1 cellular context compared by ENCODE assay signal in genomic region chr2:119759451-119760236, GRCh38.
TF ChIP-seq lines count a peak whose summit lies in the region.

Gene PTPN4 (plus strand): TSS chr2:119759922. CDS start chr2:119809854, 49,932 bp downstream.

TF ChIP-seq in K562, 482 proteins besides CTCF, POLR2A, EP300 and RAD21 (continued from another document and continues in another):
- TF ChIP-seq ZBTB26 (CRISPR knock-in tag; IDR thresholded peaks at IDR 0.05): no peak
- TF ChIP-seq EZH2 (IDR thresholded peaks at IDR 0.05; ENCODE audit: borderline replicate concordance, low read depth, low read length): no peak
- no peak for TF ChIP-seq NR2F6 (CRISPR knock-in tag; IDR thresholded peaks at IDR 0.05)
- 0 out of 2 replicates have a peak, but pooled peaks have one; percentile 26 for TF ChIP-seq FOXP4 (CRISPR knock-in tag; IDR thresholded peaks at IDR 0.05; ENCODE audit: borderline replicate concordance)
- no peak for TF ChIP-seq POLR3G (IDR thresholded peaks at IDR 0.05; ENCODE audit: extremely low read depth, insufficient read length, insufficient replicate concordance)
- no peak for TF ChIP-seq ZNF140 (CRISPR knock-in tag; IDR thresholded peaks at IDR 0.05)
- TF ChIP-seq GTF2E2 (tag; IDR thresholded peaks at IDR 0.05): peak; percentile 64; the same call in 1 of the 2 replicates
- TF ChIP-seq CHD1 (IDR thresholded peaks at IDR 0.05; ENCODE audit: low read length): peak; percentile 37
- TF ChIP-seq BRD9 (IDR thresholded peaks at IDR 0.05; ENCODE audit: low read depth, partially characterized antibody): peak; percentile 29
- TF ChIP-seq KLF10 (CRISPR knock-in tag; IDR thresholded peaks at IDR 0.05): no peak
- no peak for TF ChIP-seq HNRNPUL1 (IDR thresholded peaks at IDR 0.05; ENCODE audit: low read length)
- peak; percentile 87 for TF ChIP-seq HNRNPLL (IDR thresholded peaks at IDR 0.05; ENCODE audit: low read depth, low read length, poor library complexity, severe bottlenecking)
- TF ChIP-seq ELF2 (CRISPR knock-in tag; IDR thresholded peaks at IDR 0.05): no peak
- no peak for TF ChIP-seq ZBTB40 (IDR thresholded peaks at IDR 0.05)
- no peak for TF ChIP-seq ZBTB40 (CRISPR knock-in tag; IDR thresholded peaks at IDR 0.05)
- TF ChIP-seq KLF1 (tag; IDR thresholded peaks at IDR 0.05): peak; percentile 95
- TF ChIP-seq EHMT2 (IDR thresholded peaks at IDR 0.05): no peak
- no peak for TF ChIP-seq TCFL5 (CRISPR knock-in tag; conservative IDR thresholded peaks at IDR 0.05)
- TF ChIP-seq THAP12 (CRISPR knock-in tag; IDR thresholded peaks at IDR 0.05): no peak
- TF ChIP-seq ZHX1 (conservative IDR thresholded peaks at IDR 0.05; ENCODE audit: low read length): peak; percentile 99
- TF ChIP-seq MNT (conservative IDR thresholded peaks at IDR 0.05): peak in 1 of 2 experiments; percentile 77
- 0 out of 2 replicates have a peak, but pooled peaks have one; percentile 50 for TF ChIP-seq ZNF511 (CRISPR knock-in tag; IDR thresholded peaks at IDR 0.05)
- peak; percentile 80 for TF ChIP-seq DPF2 (IDR thresholded peaks at IDR 0.05)
- TF ChIP-seq ZBTB8A (IDR thresholded peaks at IDR 0.05; ENCODE audit: partially characterized antibody): no peak
- TF ChIP-seq USF1 (CRISPR knock-in tag; IDR thresholded peaks at IDR 0.05): no peak
- TF ChIP-seq GTF2B (IDR thresholded peaks at IDR 0.05; ENCODE audit: extremely low read depth, insufficient read length): no peak
- TF ChIP-seq PHTF2 (CRISPR knock-in tag; IDR thresholded peaks at IDR 0.05): no peak
- peak; percentile 89 for TF ChIP-seq MCM2 (IDR thresholded peaks at IDR 0.05; ENCODE audit: low read depth)
- peak; percentile 62 for TF ChIP-seq SMAD4 (CRISPR knock-in tag; conservative IDR thresholded peaks at IDR 0.05)
- no peak for TF ChIP-seq ZBTB49 (CRISPR knock-in tag; IDR thresholded peaks at IDR 0.05; ENCODE audit: borderline replicate concordance)
